1 cellular context compared by ENCODE assay signal in the genomic region with DNA sequence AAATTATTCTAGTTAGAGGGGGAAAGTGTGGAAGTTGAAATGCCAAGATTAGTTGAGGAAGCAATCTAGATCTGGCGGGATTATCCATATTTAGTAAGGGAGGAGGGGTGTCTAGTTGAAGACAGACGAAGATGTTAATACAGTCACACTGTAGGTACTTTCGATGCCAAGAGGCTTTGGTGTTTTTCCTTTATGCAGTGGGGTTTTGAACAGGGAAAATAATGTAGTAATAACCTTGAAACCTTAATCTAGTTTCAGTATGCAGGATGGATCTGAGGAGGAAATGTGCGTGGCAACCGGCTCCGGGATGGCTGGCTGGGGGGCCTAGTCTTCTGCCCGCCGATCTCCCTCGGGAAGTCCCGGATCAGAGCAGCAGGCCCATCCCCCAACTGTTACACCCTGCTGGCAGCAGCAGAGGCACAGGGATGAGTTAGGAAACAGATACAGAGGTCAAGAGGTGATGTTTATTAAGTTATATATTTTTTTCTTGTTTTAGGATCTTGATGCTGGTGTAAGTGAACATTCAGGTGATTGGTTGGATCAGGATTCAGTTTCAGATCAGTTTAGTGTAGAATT.
TF ChIP-seq lines count a peak whose summit lies in the region.

No MANE protein-coding gene starts in this region.

TF ChIP-seq in HepG2, 621 proteins besides CTCF, POLR2A, EP300 and RAD21 (continued from another document):
- TF ChIP-seq HMGXB3 (CRISPR knock-in tag; IDR thresholded peaks at IDR 0.05; ENCODE audit: borderline replicate concordance), result no peak
- no peak for TF ChIP-seq CCDC6 (CRISPR knock-in tag; IDR thresholded peaks at IDR 0.05)
- TF ChIP-seq ZNF343 (CRISPR knock-in tag; IDR thresholded peaks at IDR 0.05), result no peak
- TF ChIP-seq ZXDC (CRISPR knock-in tag; IDR thresholded peaks at IDR 0.05), result no peak
- TF ChIP-seq, protein P1, sequence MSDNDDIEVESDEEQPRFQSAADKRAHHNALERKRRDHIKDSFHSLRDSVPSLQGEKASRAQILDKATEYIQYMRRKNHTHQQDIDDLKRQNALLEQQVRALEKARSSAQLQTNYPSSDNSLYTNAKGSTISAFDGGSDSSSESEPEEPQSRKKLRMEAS (IDR thresholded peaks at IDR 0.05), result no peak
- TF ChIP-seq POLR2G (IDR thresholded peaks at IDR 0.05; ENCODE audit: low read depth, low read length), result peak; percentile 49; the same call in 1 of the 2 replicates
- TF ChIP-seq, protein P2, sequence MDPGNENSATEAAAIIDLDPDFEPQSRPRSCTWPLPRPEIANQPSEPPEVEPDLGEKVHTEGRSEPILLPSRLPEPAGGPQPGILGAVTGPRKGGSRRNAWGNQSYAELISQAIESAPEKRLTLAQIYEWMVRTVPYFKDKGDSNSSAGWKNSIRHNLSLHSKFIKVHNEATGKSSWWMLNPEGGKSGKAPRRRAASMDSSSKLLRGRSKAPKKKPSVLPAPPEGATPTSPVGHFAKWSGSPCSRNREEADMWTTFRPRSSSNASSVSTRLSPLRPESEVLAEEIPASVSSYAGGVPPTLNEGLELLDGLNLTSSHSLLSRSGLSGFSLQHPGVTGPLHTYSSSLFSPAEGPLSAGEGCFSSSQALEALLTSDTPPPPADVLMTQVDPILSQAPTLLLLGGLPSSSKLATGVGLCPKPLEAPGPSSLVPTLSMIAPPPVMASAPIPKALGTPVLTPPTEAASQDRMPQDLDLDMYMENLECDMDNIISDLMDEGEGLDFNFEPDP (CRISPR knock-in tag; conservative IDR thresholded peaks at IDR 0.05), result 0 out of 2 replicates have a peak, but pooled peaks have one; percentile 13
- no peak for TF ChIP-seq SNAI1 (CRISPR knock-in tag; IDR thresholded peaks at IDR 0.05; ENCODE audit: borderline replicate concordance)
- TF ChIP-seq ZNF496 (CRISPR knock-in tag; IDR thresholded peaks at IDR 0.05; ENCODE audit: insufficient replicate concordance), result no peak
- no peak for TF ChIP-seq KLF13 (CRISPR knock-in tag; IDR thresholded peaks at IDR 0.05)
- TF ChIP-seq KLF16 (CRISPR knock-in tag; IDR thresholded peaks at IDR 0.05), result no peak
- peak; percentile 47; the same call in 1 of the 2 replicates for TF ChIP-seq ZNF281 (CRISPR knock-in tag; IDR thresholded peaks at IDR 0.05; ENCODE audit: borderline replicate concordance)
- TF ChIP-seq, protein P3, sequence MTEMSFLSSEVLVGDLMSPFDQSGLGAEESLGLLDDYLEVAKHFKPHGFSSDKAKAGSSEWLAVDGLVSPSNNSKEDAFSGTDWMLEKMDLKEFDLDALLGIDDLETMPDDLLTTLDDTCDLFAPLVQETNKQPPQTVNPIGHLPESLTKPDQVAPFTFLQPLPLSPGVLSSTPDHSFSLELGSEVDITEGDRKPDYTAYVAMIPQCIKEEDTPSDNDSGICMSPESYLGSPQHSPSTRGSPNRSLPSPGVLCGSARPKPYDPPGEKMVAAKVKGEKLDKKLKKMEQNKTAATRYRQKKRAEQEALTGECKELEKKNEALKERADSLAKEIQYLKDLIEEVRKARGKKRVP (CRISPR knock-in tag; IDR thresholded peaks at IDR 0.05), result no peak
- peak; percentile 58; the same call in 1 of the 2 replicates for TF ChIP-seq RBFOX2 (IDR thresholded peaks at IDR 0.05; ENCODE audit: low read depth, low read length)
- TF ChIP-seq PAX8 (CRISPR knock-in tag; IDR thresholded peaks at IDR 0.05; ENCODE audit: borderline replicate concordance), result no peak
- TF ChIP-seq, protein P4, sequence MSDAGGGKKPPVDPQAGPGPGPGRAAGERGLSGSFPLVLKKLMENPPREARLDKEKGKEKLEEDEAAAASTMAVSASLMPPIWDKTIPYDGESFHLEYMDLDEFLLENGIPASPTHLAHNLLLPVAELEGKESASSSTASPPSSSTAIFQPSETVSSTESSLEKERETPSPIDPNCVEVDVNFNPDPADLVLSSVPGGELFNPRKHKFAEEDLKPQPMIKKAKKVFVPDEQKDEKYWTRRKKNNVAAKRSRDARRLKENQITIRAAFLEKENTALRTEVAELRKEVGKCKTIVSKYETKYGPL (CRISPR knock-in tag; IDR thresholded peaks at IDR 0.05), result no peak
- TF ChIP-seq TEAD3 (CRISPR knock-in tag; optimal IDR thresholded peaks at IDR 0.05; ENCODE audit: borderline replicate concordance), result no peak
- TF ChIP-seq ZNF382 (CRISPR knock-in tag; IDR thresholded peaks at IDR 0.05; ENCODE audit: borderline replicate concordance), result no peak
- TF ChIP-seq, protein P5, sequence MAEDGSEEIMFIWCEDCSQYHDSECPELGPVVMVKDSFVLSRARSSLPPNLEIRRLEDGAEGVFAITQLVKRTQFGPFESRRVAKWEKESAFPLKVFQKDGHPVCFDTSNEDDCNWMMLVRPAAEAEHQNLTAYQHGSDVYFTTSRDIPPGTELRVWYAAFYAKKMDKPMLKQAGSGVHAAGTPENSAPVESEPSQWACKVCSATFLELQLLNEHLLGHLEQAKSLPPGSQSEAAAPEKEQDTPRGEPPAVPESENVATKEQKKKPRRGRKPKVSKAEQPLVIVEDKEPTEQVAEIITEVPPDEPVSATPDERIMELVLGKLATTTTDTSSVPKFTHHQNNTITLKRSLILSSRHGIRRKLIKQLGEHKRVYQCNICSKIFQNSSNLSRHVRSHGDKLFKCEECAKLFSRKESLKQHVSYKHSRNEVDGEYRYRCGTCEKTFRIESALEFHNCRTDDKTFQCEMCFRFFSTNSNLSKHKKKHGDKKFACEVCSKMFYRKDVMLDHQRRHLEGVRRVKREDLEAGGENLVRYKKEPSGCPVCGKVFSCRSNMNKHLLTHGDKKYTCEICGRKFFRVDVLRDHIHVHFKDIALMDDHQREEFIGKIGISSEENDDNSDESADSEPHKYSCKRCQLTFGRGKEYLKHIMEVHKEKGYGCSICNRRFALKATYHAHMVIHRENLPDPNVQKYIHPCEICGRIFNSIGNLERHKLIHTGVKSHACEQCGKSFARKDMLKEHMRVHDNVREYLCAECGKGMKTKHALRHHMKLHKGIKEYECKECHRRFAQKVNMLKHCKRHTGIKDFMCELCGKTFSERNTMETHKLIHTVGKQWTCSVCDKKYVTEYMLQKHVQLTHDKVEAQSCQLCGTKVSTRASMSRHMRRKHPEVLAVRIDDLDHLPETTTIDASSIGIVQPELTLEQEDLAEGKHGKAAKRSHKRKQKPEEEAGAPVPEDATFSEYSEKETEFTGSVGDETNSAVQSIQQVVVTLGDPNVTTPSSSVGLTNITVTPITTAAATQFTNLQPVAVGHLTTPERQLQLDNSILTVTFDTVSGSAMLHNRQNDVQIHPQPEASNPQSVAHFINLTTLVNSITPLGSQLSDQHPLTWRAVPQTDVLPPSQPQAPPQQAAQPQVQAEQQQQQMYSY (CRISPR knock-in tag; IDR thresholded peaks at IDR 0.05), result no peak
- TF ChIP-seq NRL (CRISPR knock-in tag; IDR thresholded peaks at IDR 0.05; ENCODE audit: borderline replicate concordance), result no peak
- TF ChIP-seq MAFG (CRISPR knock-in tag; IDR thresholded peaks at IDR 0.05), result no peak
- TF ChIP-seq CCAR2 (optimal IDR thresholded peaks at IDR 0.05; ENCODE audit: low read depth, low read length), result no peak
- no peak for TF ChIP-seq ZNF230 (CRISPR knock-in tag; IDR thresholded peaks at IDR 0.05)
- TF ChIP-seq NR2F6 (IDR thresholded peaks at IDR 0.05), result 0 out of 2 replicates have a peak, but pooled peaks have one; percentile 15
- no peak for TF ChIP-seq NR2F6 (CRISPR knock-in tag; IDR thresholded peaks at IDR 0.05)
- TF ChIP-seq, protein P6, sequence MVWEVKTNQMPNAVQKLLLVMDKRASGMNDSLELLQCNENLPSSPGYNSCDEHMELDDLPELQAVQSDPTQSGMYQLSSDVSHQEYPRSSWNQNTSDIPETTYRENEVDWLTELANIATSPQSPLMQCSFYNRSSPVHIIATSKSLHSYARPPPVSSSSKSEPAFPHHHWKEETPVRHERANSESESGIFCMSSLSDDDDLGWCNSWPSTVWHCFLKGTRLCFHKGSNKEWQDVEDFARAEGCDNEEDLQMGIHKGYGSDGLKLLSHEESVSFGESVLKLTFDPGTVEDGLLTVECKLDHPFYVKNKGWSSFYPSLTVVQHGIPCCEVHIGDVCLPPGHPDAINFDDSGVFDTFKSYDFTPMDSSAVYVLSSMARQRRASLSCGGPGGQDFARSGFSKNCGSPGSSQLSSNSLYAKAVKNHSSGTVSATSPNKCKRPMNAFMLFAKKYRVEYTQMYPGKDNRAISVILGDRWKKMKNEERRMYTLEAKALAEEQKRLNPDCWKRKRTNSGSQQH (CRISPR knock-in tag; IDR thresholded peaks at IDR 0.05; ENCODE audit: low read depth), result no peak
- TF ChIP-seq MXD4 (CRISPR knock-in tag; IDR thresholded peaks at IDR 0.05), result no peak
- no peak for TF ChIP-seq ZNF431 (CRISPR knock-in tag; IDR thresholded peaks at IDR 0.05; ENCODE audit: borderline replicate concordance, low read depth)
- no peak for TF ChIP-seq FOXM1 (CRISPR knock-in tag; IDR thresholded peaks at IDR 0.05)
